In the genomic region with DNA sequence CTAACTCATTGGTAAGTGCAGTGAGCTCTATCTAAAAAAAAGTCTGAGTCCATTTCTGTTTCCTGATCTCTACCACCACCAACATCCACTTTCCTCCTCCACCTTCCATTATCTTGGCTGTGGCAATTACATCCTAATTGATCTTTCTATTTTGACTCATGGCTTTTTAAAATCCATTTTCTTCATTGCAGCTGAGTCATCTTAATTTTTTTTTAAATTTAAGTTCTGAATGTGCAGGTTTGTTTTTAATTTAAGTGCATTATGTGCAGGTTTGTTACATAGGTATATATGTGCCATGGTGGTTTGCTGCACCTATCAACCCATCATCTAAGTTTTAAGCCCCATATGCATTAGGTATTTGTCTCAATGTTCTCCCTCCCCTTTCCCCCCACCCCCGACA, we compare ENCODE assay signal across 33 cellular contexts.
"Had no signal": no experiment of that assay in that cellular context is flagged by ENCODE, and none has a peak within 500 bp of the region (broad histone marks: within the 10 kb centered on the region; RNA-seq: fewer than 3 reads in every experiment).

No MANE protein-coding gene starts in this region.

- H3K4me1 ChIP-seq: adrenal gland, ascending aorta, body of pancreas, breast epithelium had no signal

- H3K9me3 ChIP-seq: adrenal gland, ascending aorta, body of pancreas, breast epithelium had no signal

- ATAC-seq: activated naive CD4-positive, alpha-beta T cell treated with anti-CD3 and anti-CD28 coated beads, Interleukin-2, amount 50 U/mL, for 72 hours; activated naive CD8-positive, alpha-beta T cell treated with anti-CD3 and anti-CD28 coated beads, Interleukin-2, amount 50 U/mL, for 24 hours; activated T-cell treated with anti-CD3 and anti-CD28 coated beads, Interleukin-2, amount 50 U/mL, for 4 hours; activated T-cell treated with anti-CD3 and anti-CD28 coated beads, Interleukin-2, amount 50 U/mL, for 72 hours; activated T-helper 17 cell treated with anti-CD3 and anti-CD28 coated beads, Interleukin-2, amount 50 U/mL, for 72 hours; body of pancreas had no signal

- DNase-seq: activated effector memory CD4-positive, alpha-beta T cell treated with anti-CD3 and anti-CD28 coated beads, Interleukin-2, amount 50 U/mL, for 16 hours; activated effector memory CD4-positive, alpha-beta T cell treated with Interleukin-2 at 50 U/mL for 16 hours; activated gamma-delta T cell; activated gamma-delta T cell treated with Interleukin-2 at 50 U/mL for 16 hours; activated naive CD4-positive, alpha-beta T cell; activated naive CD4-positive, alpha-beta T cell treated with anti-CD3 and anti-CD28 coated beads for 36 hours; activated naive CD4-positive, alpha-beta T cell treated with anti-CD3 and anti-CD28 coated beads, Interleukin-2, amount 10 ng/mL, durations not matched to agents 7 days and 5 days; activated naive CD4-positive, alpha-beta T cell treated with anti-CD3 and anti-CD28 coated beads, Interleukin-2, amount 50 U/mL, for 16 hours; activated naive CD4-positive, alpha-beta T cell treated with Interleukin-2 at 50 U/mL for 16 hours; activated naive CD8-positive, alpha-beta T cell treated with anti-CD3 and anti-CD28 coated beads for 36 hours; activated naive CD8-positive, alpha-beta T cell treated with anti-CD3 and anti-CD28 coated beads, Interleukin-2, amount 10 ng/mL, durations not matched to agents 7 days and 5 days; activated naive CD8-positive, alpha-beta T cell treated with anti-CD3 and anti-CD28 coated beads, Interleukin-2, amount 50 U/mL, for 24 hours; activated T-cell treated with anti-CD3 and anti-CD28 coated beads, Interleukin-2, amount 50 U/mL, for 1 hour; activated T-cell treated with anti-CD3 and anti-CD28 coated beads, Interleukin-2, amount 50 U/mL, for 24 hours; activated T-cell treated with anti-CD3 and anti-CD28 coated beads, Interleukin-2, amount 50 U/mL, for 4 hours; activated T-cell treated with anti-CD3 and anti-CD28 coated beads, Interleukin-2, amount 50 U/mL, for 48 hours; activated T-cell treated with anti-CD3 and anti-CD28 coated beads, Interleukin-2, amount 50 U/mL, for 72 hours; adrenal gland; amniotic stem cell; amygdala; anterior cingulate cortex; aorta; body of pancreas; brain microvascular endothelial cell; central memory CD4-positive, alpha-beta T cell; cerebellar nuclear complex had no signal

- FAIRE-seq: astrocyte, bronchial epithelial cell had no signal

- H3K27ac ChIP-seq: adrenal gland, ascending aorta, body of pancreas, brain microvascular endothelial cell, breast epithelium, cardiac muscle cell had no signal

- H3K4me3 ChIP-seq: adrenal gland, ascending aorta, body of pancreas, breast epithelium, cardiac muscle cell had no signal

- H3K27me3 ChIP-seq: adrenal gland, ascending aorta, body of pancreas, brain microvascular endothelial cell, cardiac muscle cell had no signal

- H3K36me3 ChIP-seq: adrenal gland, ascending aorta, brain microvascular endothelial cell, breast epithelium, cardiac muscle cell had no signal
